Comparison of ENCODE assay signal across 10 cellular contexts in genomic region chr1:40868051-40868723, GRCh38. TPM values are rescaled to one million over a fixed set of nuclear protein-coding genes. Genes with fewer than 3 reads are reported as not detected.
DNase-seq lines count a peak whose midpoint lies in the region; ATAC-seq and TF ChIP-seq lines count a peak whose summit lies in the region.
"Had no signal": no experiment of that assay in that cellular context is flagged by ENCODE, and none has a peak within 500 bp of the region (broad histone marks: within the 10 kb centered on the region; RNA-seq: fewer than 3 reads in every experiment).

No MANE protein-coding gene starts in this region.

- H3K23ac ChIP-seq in H9 (ENCODE audit: insufficient read length, low read depth, low read length): no peak overlapping the region

- H3K27me3 ChIP-seq in brain microvascular endothelial cell (replicated peaks): no peaks in the 10 kb centered on the region
- no peaks in the 10 kb centered on the region for H3K27me3 ChIP-seq in muscle layer of colon (ENCODE audit: control insufficient read depth in 1 of 2, insufficient read depth in 2 of 2, low read length in 2 of 2)
- no peaks in the 10 kb centered on the region for H3K27me3 ChIP-seq in CD4-positive, alpha-beta memory T cell (ENCODE audit: insufficient read depth, low read length)
- H3K27me3 ChIP-seq in right cardiac atrium (ENCODE audit: control insufficient read depth, insufficient read depth): no peaks in the 10 kb centered on the region
- no peaks in the 10 kb centered on the region for H3K27me3 ChIP-seq in H9 (ENCODE audit: insufficient read depth, low read length)

- H2AFZ ChIP-seq in H9 (ENCODE audit: low read length): no peak overlapping the region

- no peaks in the 10 kb centered on the region for H3K79me1 ChIP-seq in H9 (ENCODE audit: insufficient read depth, low read depth, low read length, poor library complexity, severe bottlenecking)

- no peak overlapping the region for H3K27ac Mint-ChIP-seq in CD4-positive, alpha-beta memory T cell
- no peak overlapping the region for H3K27ac Mint-ChIP-seq in H9
- H3K27ac Mint-ChIP-seq: IgD-negative memory B cell had no signal

- H3K79me2 ChIP-seq in H9 (ENCODE audit: insufficient read depth, low read length): no peaks in the 10 kb centered on the region

- H2BK5ac ChIP-seq in H9 (ENCODE audit: insufficient read length, low read length): no peak overlapping the region

- CTCF ChIA-PET in CD4-positive, alpha-beta memory T cell (lab: Charles Lee; ENCODE audit: partially characterized antibody): no interaction called here

- H3K27me3 Mint-ChIP-seq in CD4-positive, alpha-beta memory T cell: no peaks in the 10 kb centered on the region
- H3K27me3 Mint-ChIP-seq in H9 (ENCODE audit: low read depth): peaks cover 5% of the 10 kb centered on the region

- H3K4ac ChIP-seq in H9 (ENCODE audit: low read depth, low read length): no peak overlapping the region

- H3K4me1 ChIP-seq in muscle layer of colon (ENCODE audit: insufficient read depth, low read length) (peaks cover 22% of the 10 kb centered on the region), right cardiac atrium (ENCODE audit: control insufficient read depth, insufficient read depth, low read length) (no peaks in the 10 kb centered on the region), H9 (ENCODE audit: insufficient read depth, low read length) (no peaks in the 10 kb centered on the region)
- no peaks in the 10 kb centered on the region for H3K4me1 ChIP-seq in CD4-positive, alpha-beta memory T cell (ENCODE audit: insufficient read depth, low read length)

- H3K14ac ChIP-seq in H9 (ENCODE audit: insufficient read depth, low read length): no peak overlapping the region

- H3K4me2 ChIP-seq in H9 (ENCODE audit: insufficient read depth, insufficient read length, low read length): no peak overlapping the region

- no peak overlapping the region for H2AK5ac ChIP-seq in H9 (ENCODE audit: insufficient read length, low read length)

- in situ Hi-C loops in brain microvascular endothelial cell (cut with HindIII; ENCODE audit: low pct_ligation_motif_present, low sequenced_read_pairs): no loop called here

- ATAC-seq in right cardiac atrium: no peak
- ATAC-seq in HG02981 (IDR thresholded peaks at IDR 0.05; ENCODE audit: unreplicated experiment): no peak

- no peak overlapping the region for H2BK15ac ChIP-seq in H9 (ENCODE audit: low read depth, low read length)

- DNase-seq in DMS53 treated with DMSO at 0.1 percent for 48 hours (lab: John Stamatoyannopoulos, UW; ENCODE audit: unreplicated experiment) (peak; percentile 95), NCI-H2029 treated with DMSO at 0.1 percent for 48 hours (lab: John Stamatoyannopoulos, UW) (peak; percentile 100), brain microvascular endothelial cell (peak; percentile 65), right cardiac atrium (no peak), H9 (no peak)
- no peak for DNase-seq in CD4-positive, alpha-beta memory T cell
- DNase-seq: mesendoderm had no signal

- H3K27ac ChIP-seq in brain microvascular endothelial cell (peak overlapping the region; percentile 34), muscle layer of colon (ENCODE audit: low read depth, low read length) (peak overlapping the region; percentile 19), right cardiac atrium (ENCODE audit: low read length) (no peak overlapping the region), H9 (ENCODE audit: insufficient read length, low read depth, low read length) (no peak overlapping the region)
- H3K27ac ChIP-seq in CD4-positive, alpha-beta memory T cell (ENCODE audit: low read depth, low read length): no peak overlapping the region

- H4K5ac ChIP-seq in H9 (ENCODE audit: insufficient read length, low read depth, low read length): no peak overlapping the region

- H2BK20ac ChIP-seq in H9 (ENCODE audit: low read depth, low read length, poor library complexity, severe bottlenecking): no peak overlapping the region

- H3K9me3 Mint-ChIP-seq in CD4-positive, alpha-beta memory T cell: peaks cover 0 to 2% (median 0%) of the 10 kb centered on the region in 8 donors
- H3K9me3 Mint-ChIP-seq in H9: peaks cover 0 to 2% of the 10 kb centered on the region in 2 experiments; a peak in 1 of 5 replicates

- no peak overlapping the region for H2BK12ac ChIP-seq in H9 (ENCODE audit: insufficient read length, low read depth, low read length)

- no peak overlapping the region for H3K4me3 Mint-ChIP-seq in CD4-positive, alpha-beta memory T cell
- no peak overlapping the region for H3K4me3 Mint-ChIP-seq in H9
- H3K4me3 Mint-ChIP-seq: IgD-negative memory B cell had no signal

- no peak overlapping the region for H4K8ac ChIP-seq in H9 (replicated peaks; ENCODE audit: insufficient read length, low read depth, low read length)

- WGBS in right cardiac atrium: 88% methylated on average over 4 of the region's 4 CpGs
- no CpG with 5 or more reads among the region's 4 CpGs for WGBS in H9 (ENCODE audit: extremely low coverage, insufficient read length, low lambda C conversion rate)

- POLR2A ChIA-PET in CD4-positive, alpha-beta memory T cell (lab: Charles Lee; ENCODE audit: partially characterized antibody): no interaction called here

- H3K36me3 Mint-ChIP-seq in CD4-positive, alpha-beta memory T cell: no peaks in the 10 kb centered on the region
- no peaks in the 10 kb centered on the region for H3K36me3 Mint-ChIP-seq in H9 (ENCODE audit: insufficient read depth in 1 of 3, low read depth in 3 of 3)
- H3K36me3 Mint-ChIP-seq: IgD-negative memory B cell had no signal

- H3K56ac ChIP-seq in H9 (ENCODE audit: insufficient read length, low read depth, low read length): no peak overlapping the region

- no peaks in the 10 kb centered on the region for H4K20me1 ChIP-seq in H9 (ENCODE audit: control insufficient read depth, insufficient read depth, insufficient read length)

- intact Hi-C loops in CD4-positive, alpha-beta memory T cell (cut with micrococcal nuclease): no loop called here
- intact Hi-C loops in right cardiac atrium (cut with DNase I): no loop called here

- H3K4me3 ChIP-seq in brain microvascular endothelial cell (ENCODE audit: low read depth, low read length) (no peak overlapping the region), muscle layer of colon (ENCODE audit: low read depth in 1 of 2, low read length in 2 of 2) (no peak overlapping the region), right cardiac atrium (ENCODE audit: low read length) (no peak overlapping the region)
- H3K4me3 ChIP-seq in CD4-positive, alpha-beta memory T cell (ENCODE audit: low read length in 2 of 2): no peak overlapping the region

- TF ChIP-seq CTCF in brain microvascular endothelial cell (IDR thresholded peaks at IDR 0.05; ENCODE audit: low read depth, low read length, missing control alignments) (no peak), H9 (conservative IDR thresholded peaks at IDR 0.05) (no peak)

- H3K36me3 ChIP-seq in brain microvascular endothelial cell (replicated peaks) (no peaks in the 10 kb centered on the region), muscle layer of colon (ENCODE audit: insufficient read depth, low read length) (no peaks in the 10 kb centered on the region)
- no peaks in the 10 kb centered on the region for H3K36me3 ChIP-seq in CD4-positive, alpha-beta memory T cell (ENCODE audit: insufficient read depth, low read length)

- H3K9me3 ChIP-seq in muscle layer of colon (ENCODE audit: low read length) (no peaks in the 10 kb centered on the region), right cardiac atrium (ENCODE audit: control insufficient read depth, low read length) (peaks cover 2% of the 10 kb centered on the region), H9 (ENCODE audit: control insufficient read depth, low read depth, low read length) (no peaks in the 10 kb centered on the region)
- no peaks in the 10 kb centered on the region for H3K9me3 ChIP-seq in CD4-positive, alpha-beta memory T cell (ENCODE audit: control insufficient read depth in 1 of 2, low read length in 2 of 2)

- H2BK120ac ChIP-seq in H9 (ENCODE audit: low read depth, low read length, poor library complexity, severe bottlenecking): no peak overlapping the region

- H3K18ac ChIP-seq in H9 (ENCODE audit: insufficient read length, low read depth, low read length): no peak overlapping the region

- no peaks in the 10 kb centered on the region for H3K23me2 ChIP-seq in H9 (ENCODE audit: insufficient read length, low read depth, low read length, poor library complexity, severe bottlenecking)

- H3K4me1 Mint-ChIP-seq in CD4-positive, alpha-beta memory T cell: peaks cover 0 to 2% (median under 1%) of the 10 kb centered on the region in 4 donors
- H3K4me1 Mint-ChIP-seq in H9: peaks cover 4 to 9% of the 10 kb centered on the region in 2 experiments; a peak in 3 of 4 replicates

- no peak overlapping the region for H3T11ph ChIP-seq in H9 (ENCODE audit: low read length)

- no peak overlapping the region for H4K91ac ChIP-seq in H9 (ENCODE audit: insufficient read length, low read depth, low read length)

- H3K9ac ChIP-seq in muscle layer of colon (ENCODE audit: low read length): no peak overlapping the region
- no peak overlapping the region for H3K9ac ChIP-seq in H9 (ENCODE audit: extremely low read depth, insufficient read length, low read length)

RNA-seq across cellular contexts. Expression of gene CITED4, which starts 6.0 kb away (rescaled TPM):
- total RNA-seq in CD4-positive, alpha-beta memory T cell: 1 to 10 TPM; 8.1 to 8.4 TPM
- 10 to 100 TPM; 12.0 to 20.1 TPM for polyA plus RNA-seq in CD4-positive, alpha-beta memory T cell
- total RNA-seq in right cardiac atrium (10 to 100 TPM; 19.9 to 44.5 (median 38.2) TPM), H9 (2021) (9.5 and 10.4 TPM in 2 replicates)
- 13.7 TPM for polyA plus RNA-seq in right cardiac atrium

Comparison
In these comparisons a context has a peak if more than half of its experiments do, and no peak if none do; other contexts are left out.
1. DNase-seq: peak in DMS53 treated with DMSO at 0.1 percent for 48 hours (single experiment), NCI-H2029 treated with DMSO at 0.1 percent for 48 hours (single experiment) and brain microvascular endothelial cell (single experiment); none in CD4-positive, alpha-beta memory T cell (0 of 5), right cardiac atrium (0 of 3) and H9 (single experiment).
2. H3K27ac ChIP-seq: peak in brain microvascular endothelial cell (single experiment) and muscle layer of colon (single experiment); none in CD4-positive, alpha-beta memory T cell (single experiment), right cardiac atrium (single experiment) and H9 (single experiment).